ENCODE assay signal across 1 cellular context in the genomic region with DNA sequence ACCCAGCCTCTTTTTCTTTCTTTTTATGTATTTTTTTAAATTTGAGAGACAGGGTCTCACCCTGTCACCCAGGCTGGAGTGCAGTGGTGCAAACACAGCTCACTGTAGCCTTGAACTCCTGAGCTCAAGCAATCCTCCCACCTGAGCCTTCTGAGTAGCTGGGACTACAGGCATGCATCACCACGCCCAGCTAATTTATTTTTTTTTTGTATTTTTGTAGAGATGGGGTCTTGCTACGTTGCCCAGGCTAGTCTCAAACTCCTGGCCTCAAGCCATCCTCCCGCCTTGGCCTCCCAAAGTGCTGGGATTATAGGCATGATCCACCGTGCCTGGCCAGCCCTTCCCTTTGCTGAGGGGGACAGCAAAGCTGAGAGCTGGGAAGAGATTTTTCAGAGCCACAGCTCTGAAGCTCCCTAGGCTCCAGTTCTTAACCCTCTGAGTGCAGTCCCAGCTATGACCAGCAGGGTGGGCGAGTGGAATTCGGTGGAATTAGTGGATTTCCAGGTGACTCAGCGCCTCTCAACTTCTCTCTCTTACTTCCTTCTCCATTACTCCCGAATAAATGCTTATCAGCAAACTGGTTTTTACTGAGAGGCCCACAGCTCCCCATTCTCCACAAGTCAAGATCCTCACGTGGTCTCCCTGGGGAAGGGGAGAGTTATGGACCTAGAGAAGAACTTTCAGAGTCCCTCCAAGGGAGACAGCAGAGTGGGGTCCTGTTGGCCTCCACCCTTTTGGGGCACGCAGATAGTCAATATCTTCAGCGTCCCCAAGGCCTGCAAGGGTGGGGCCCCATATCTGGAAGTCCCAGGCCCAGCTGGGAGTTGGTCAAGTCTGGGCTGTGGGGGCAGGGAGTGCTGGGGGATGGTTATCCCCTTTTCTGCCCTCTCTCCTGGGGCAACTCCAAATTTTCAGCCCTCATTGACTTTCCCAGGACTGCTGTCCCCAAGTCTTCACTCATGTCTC.
TF ChIP-seq lines count a peak whose summit lies in the region.

No MANE protein-coding gene starts in this region.

TF ChIP-seq in K562, 482 proteins besides CTCF, POLR2A, EP300 and RAD21 (continued from another document and continues in another):
- TF ChIP-seq, protein P1, sequence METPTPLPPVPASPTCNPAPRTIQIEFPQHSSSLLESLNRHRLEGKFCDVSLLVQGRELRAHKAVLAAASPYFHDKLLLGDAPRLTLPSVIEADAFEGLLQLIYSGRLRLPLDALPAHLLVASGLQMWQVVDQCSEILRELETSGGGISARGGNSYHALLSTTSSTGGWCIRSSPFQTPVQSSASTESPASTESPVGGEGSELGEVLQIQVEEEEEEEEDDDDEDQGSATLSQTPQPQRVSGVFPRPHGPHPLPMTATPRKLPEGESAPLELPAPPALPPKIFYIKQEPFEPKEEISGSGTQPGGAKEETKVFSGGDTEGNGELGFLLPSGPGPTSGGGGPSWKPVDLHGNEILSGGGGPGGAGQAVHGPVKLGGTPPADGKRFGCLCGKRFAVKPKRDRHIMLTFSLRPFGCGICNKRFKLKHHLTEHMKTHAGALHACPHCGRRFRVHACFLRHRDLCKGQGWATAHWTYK (CRISPR knock-in tag; IDR thresholded peaks at IDR 0.05) = peak; percentile 27; the same call in 1 of the 2 replicates
- TF ChIP-seq HNRNPK (IDR thresholded peaks at IDR 0.05; ENCODE audit: low read depth, low read length, poor library complexity, severe bottlenecking) = no peak
- TF ChIP-seq SMARCC2 (IDR thresholded peaks at IDR 0.05; ENCODE audit: low read depth) = peak; percentile 92
- peak; percentile 75 for TF ChIP-seq LCOR (CRISPR knock-in tag; IDR thresholded peaks at IDR 0.05)
- TF ChIP-seq CHD2 (IDR thresholded peaks at IDR 0.05; ENCODE audit: low read depth, low read length) = peak; percentile 82
- 0 out of 2 replicates have a peak, but pooled peaks have one; percentile 11 for TF ChIP-seq ZNF282 (CRISPR knock-in tag; IDR thresholded peaks at IDR 0.05)
- TF ChIP-seq, protein P2, sequence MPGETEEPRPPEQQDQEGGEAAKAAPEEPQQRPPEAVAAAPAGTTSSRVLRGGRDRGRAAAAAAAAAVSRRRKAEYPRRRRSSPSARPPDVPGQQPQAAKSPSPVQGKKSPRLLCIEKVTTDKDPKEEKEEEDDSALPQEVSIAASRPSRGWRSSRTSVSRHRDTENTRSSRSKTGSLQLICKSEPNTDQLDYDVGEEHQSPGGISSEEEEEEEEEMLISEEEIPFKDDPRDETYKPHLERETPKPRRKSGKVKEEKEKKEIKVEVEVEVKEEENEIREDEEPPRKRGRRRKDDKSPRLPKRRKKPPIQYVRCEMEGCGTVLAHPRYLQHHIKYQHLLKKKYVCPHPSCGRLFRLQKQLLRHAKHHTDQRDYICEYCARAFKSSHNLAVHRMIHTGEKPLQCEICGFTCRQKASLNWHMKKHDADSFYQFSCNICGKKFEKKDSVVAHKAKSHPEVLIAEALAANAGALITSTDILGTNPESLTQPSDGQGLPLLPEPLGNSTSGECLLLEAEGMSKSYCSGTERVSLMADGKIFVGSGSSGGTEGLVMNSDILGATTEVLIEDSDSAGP (CRISPR knock-in tag; IDR thresholded peaks at IDR 0.05) = no peak
- TF ChIP-seq, protein P3, sequence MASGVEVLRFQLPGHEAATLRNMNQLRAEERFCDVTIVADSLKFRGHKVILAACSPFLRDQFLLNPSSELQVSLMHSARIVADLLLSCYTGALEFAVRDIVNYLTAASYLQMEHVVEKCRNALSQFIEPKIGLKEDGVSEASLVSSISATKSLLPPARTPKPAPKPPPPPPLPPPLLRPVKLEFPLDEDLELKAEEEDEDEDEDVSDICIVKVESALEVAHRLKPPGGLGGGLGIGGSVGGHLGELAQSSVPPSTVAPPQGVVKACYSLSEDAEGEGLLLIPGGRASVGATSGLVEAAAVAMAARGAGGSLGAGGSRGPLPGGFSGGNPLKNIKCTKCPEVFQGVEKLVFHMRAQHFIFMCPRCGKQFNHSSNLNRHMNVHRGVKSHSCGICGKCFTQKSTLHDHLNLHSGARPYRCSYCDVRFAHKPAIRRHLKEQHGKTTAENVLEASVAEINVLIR (CRISPR knock-in tag; IDR thresholded peaks at IDR 0.05) = no peak
- TF ChIP-seq KLF16 (IDR thresholded peaks at IDR 0.05) = peak; percentile 96
- no peak for TF ChIP-seq ZNF239 (CRISPR knock-in tag; IDR thresholded peaks at IDR 0.05)
- TF ChIP-seq DPF2 (IDR thresholded peaks at IDR 0.05) = peak; percentile 96
- TF ChIP-seq, protein P4, sequence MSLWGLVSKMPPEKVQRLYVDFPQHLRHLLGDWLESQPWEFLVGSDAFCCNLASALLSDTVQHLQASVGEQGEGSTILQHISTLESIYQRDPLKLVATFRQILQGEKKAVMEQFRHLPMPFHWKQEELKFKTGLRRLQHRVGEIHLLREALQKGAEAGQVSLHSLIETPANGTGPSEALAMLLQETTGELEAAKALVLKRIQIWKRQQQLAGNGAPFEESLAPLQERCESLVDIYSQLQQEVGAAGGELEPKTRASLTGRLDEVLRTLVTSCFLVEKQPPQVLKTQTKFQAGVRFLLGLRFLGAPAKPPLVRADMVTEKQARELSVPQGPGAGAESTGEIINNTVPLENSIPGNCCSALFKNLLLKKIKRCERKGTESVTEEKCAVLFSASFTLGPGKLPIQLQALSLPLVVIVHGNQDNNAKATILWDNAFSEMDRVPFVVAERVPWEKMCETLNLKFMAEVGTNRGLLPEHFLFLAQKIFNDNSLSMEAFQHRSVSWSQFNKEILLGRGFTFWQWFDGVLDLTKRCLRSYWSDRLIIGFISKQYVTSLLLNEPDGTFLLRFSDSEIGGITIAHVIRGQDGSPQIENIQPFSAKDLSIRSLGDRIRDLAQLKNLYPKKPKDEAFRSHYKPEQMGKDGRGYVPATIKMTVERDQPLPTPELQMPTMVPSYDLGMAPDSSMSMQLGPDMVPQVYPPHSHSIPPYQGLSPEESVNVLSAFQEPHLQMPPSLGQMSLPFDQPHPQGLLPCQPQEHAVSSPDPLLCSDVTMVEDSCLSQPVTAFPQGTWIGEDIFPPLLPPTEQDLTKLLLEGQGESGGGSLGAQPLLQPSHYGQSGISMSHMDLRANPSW (CRISPR knock-in tag; IDR thresholded peaks at IDR 0.05) = peak; percentile 43; the same call in 1 of the 2 replicates
- TF ChIP-seq TCFL5 (CRISPR knock-in tag; conservative IDR thresholded peaks at IDR 0.05) = no peak
- no peak for TF ChIP-seq GABPB2 (CRISPR knock-in tag; conservative IDR thresholded peaks at IDR 0.05)
- TF ChIP-seq TCF3 (CRISPR knock-in tag; IDR thresholded peaks at IDR 0.05) = peak; percentile 98
- TF ChIP-seq ESRRA (IDR thresholded peaks at IDR 0.05; ENCODE audit: borderline replicate concordance, low read depth) = 0 out of 2 replicates have a peak, but pooled peaks have one; percentile 5
- peak; percentile 51; the same call in 1 of the 2 replicates for TF ChIP-seq DMBX1 (CRISPR knock-in tag; IDR thresholded peaks at IDR 0.05; ENCODE audit: borderline replicate concordance)
- TF ChIP-seq NCOR1 (IDR thresholded peaks at IDR 0.05) = peak; percentile 98
- peak; percentile 83; the same call in 1 of the 2 replicates for TF ChIP-seq ZNF644 (tag; IDR thresholded peaks at IDR 0.05; ENCODE audit: low read depth)
- TF ChIP-seq, protein P5, sequence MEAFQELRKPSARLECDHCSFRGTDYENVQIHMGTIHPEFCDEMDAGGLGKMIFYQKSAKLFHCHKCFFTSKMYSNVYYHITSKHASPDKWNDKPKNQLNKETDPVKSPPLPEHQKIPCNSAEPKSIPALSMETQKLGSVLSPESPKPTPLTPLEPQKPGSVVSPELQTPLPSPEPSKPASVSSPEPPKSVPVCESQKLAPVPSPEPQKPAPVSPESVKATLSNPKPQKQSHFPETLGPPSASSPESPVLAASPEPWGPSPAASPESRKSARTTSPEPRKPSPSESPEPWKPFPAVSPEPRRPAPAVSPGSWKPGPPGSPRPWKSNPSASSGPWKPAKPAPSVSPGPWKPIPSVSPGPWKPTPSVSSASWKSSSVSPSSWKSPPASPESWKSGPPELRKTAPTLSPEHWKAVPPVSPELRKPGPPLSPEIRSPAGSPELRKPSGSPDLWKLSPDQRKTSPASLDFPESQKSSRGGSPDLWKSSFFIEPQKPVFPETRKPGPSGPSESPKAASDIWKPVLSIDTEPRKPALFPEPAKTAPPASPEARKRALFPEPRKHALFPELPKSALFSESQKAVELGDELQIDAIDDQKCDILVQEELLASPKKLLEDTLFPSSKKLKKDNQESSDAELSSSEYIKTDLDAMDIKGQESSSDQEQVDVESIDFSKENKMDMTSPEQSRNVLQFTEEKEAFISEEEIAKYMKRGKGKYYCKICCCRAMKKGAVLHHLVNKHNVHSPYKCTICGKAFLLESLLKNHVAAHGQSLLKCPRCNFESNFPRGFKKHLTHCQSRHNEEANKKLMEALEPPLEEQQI (IDR thresholded peaks at IDR 0.05) = 0 out of 2 replicates have a peak, but pooled peaks have one; percentile 48
- peak; percentile 90 for TF ChIP-seq BRD9 (IDR thresholded peaks at IDR 0.05; ENCODE audit: low read depth, partially characterized antibody)
- TF ChIP-seq, protein P6, sequence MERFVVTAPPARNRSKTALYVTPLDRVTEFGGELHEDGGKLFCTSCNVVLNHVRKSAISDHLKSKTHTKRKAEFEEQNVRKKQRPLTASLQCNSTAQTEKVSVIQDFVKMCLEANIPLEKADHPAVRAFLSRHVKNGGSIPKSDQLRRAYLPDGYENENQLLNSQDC (CRISPR knock-in tag; IDR thresholded peaks at IDR 0.05) = no peak
- TF ChIP-seq NEUROD1 (IDR thresholded peaks at IDR 0.05; ENCODE audit: borderline replicate concordance, low read depth, low read length, partially characterized antibody) = peak; percentile 57
- TF ChIP-seq, protein P7, sequence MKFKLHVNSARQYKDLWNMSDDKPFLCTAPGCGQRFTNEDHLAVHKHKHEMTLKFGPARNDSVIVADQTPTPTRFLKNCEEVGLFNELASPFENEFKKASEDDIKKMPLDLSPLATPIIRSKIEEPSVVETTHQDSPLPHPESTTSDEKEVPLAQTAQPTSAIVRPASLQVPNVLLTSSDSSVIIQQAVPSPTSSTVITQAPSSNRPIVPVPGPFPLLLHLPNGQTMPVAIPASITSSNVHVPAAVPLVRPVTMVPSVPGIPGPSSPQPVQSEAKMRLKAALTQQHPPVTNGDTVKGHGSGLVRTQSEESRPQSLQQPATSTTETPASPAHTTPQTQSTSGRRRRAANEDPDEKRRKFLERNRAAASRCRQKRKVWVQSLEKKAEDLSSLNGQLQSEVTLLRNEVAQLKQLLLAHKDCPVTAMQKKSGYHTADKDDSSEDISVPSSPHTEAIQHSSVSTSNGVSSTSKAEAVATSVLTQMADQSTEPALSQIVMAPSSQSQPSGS (CRISPR knock-in tag; IDR thresholded peaks at IDR 0.05) = no peak
- no peak for TF ChIP-seq ZKSCAN3 (CRISPR knock-in tag; IDR thresholded peaks at IDR 0.05)
- TF ChIP-seq, protein P8, sequence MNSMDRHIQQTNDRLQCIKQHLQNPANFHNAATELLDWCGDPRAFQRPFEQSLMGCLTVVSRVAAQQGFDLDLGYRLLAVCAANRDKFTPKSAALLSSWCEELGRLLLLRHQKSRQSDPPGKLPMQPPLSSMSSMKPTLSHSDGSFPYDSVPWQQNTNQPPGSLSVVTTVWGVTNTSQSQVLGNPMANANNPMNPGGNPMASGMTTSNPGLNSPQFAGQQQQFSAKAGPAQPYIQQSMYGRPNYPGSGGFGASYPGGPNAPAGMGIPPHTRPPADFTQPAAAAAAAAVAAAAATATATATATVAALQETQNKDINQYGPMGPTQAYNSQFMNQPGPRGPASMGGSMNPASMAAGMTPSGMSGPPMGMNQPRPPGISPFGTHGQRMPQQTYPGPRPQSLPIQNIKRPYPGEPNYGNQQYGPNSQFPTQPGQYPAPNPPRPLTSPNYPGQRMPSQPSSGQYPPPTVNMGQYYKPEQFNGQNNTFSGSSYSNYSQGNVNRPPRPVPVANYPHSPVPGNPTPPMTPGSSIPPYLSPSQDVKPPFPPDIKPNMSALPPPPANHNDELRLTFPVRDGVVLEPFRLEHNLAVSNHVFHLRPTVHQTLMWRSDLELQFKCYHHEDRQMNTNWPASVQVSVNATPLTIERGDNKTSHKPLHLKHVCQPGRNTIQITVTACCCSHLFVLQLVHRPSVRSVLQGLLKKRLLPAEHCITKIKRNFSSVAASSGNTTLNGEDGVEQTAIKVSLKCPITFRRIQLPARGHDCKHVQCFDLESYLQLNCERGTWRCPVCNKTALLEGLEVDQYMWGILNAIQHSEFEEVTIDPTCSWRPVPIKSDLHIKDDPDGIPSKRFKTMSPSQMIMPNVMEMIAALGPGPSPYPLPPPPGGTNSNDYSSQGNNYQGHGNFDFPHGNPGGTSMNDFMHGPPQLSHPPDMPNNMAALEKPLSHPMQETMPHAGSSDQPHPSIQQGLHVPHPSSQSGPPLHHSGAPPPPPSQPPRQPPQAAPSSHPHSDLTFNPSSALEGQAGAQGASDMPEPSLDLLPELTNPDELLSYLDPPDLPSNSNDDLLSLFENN (IDR thresholded peaks at IDR 0.05; ENCODE audit: low read depth in 2 of 2, low read length in 2 of 2) = peak in 1 of 2 experiments; percentile 87; a peak in 2 of 4 replicates
- TF ChIP-seq, protein P9, sequence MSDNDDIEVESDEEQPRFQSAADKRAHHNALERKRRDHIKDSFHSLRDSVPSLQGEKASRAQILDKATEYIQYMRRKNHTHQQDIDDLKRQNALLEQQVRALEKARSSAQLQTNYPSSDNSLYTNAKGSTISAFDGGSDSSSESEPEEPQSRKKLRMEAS (CRISPR knock-in tag; IDR thresholded peaks at IDR 0.05) = peak; percentile 32; the same call in 1 of the 2 replicates
- TF ChIP-seq, protein P10, sequence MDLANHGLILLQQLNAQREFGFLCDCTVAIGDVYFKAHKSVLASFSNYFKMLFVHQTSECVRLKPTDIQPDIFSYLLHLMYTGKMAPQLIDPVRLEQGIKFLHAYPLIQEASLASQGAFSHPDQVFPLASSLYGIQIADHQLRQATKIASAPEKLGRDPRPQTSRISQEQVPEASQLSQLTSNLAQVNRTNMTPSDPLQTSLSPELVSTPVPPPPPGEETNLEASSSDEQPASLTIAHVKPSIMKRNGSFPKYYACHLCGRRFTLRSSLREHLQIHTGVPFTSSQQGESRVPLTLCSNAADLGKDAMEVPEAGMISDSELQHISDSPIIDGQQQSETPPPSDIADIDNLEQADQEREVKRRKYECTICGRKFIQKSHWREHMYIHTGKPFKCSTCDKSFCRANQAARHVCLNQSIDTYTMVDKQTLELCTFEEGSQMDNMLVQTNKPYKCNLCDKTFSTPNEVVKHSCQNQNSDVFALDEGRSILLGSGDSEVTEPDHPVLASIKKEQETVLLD (IDR thresholded peaks at IDR 0.05) = peak; percentile 89; the same call in 1 of the 2 replicates
- TF ChIP-seq XRCC5 (IDR thresholded peaks at IDR 0.05; ENCODE audit: low read depth, low read length) = peak; percentile 9; the same call in 1 of the 2 replicates
- no peak for TF ChIP-seq TSC22D4 (tag; IDR thresholded peaks at IDR 0.05)
- TF ChIP-seq SMC3 (conservative IDR thresholded peaks at IDR 0.05; ENCODE audit: insufficient read depth, low read depth, low read length) = peak; percentile 40; the same call in 1 of the 2 replicates
- TF ChIP-seq HDAC1 (IDR thresholded peaks at IDR 0.05) = peak in 1 of 2 experiments; percentile 68; a peak in 2 of 4 replicates
- TF ChIP-seq, protein P11, sequence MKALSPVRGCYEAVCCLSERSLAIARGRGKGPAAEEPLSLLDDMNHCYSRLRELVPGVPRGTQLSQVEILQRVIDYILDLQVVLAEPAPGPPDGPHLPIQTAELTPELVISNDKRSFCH (CRISPR knock-in tag; IDR thresholded peaks at IDR 0.05) = no peak
- TF ChIP-seq, protein P11 (tag; IDR thresholded peaks at IDR 0.05) = peak; percentile 92
